27 cellular contexts compared by ENCODE assay signal in genomic region chr12:132418393-132418925, GRCh38.
"Had no signal": no experiment of that assay in that cellular context is flagged by ENCODE, and none has a peak within 500 bp of the region (broad histone marks: within the 10 kb centered on the region; RNA-seq: fewer than 3 reads in every experiment).

No MANE protein-coding gene starts in this region.

- DNase-seq: islet precursor cell; left ventricle myocardium inferior; mesendoderm; naive B cell; natural killer cell; nephron progenitor cell; posterior cingulate gyrus; retina; sigmoid colon; small intestine; spleen; stimulated activated CD4-positive, alpha-beta T cell treated with anti-CD3 and anti-CD28 coated beads, Interleukin-4, amount 100 ng/mL, for 24 hours; stimulated activated naive CD4-positive, alpha-beta T cell; tibial artery; trophoblast cell; upper lobe of right lung had no signal

- H3K4me3 ChIP-seq: hepatocyte, left ventricle myocardium inferior, lung, pancreas, prostate gland, sigmoid colon, spleen, suprapubic skin, thoracic aorta, tibial artery, upper lobe of right lung had no signal

- H3K36me3 Mint-ChIP-seq: mesothelial cell of epicardium; naive B cell; natural killer cell; stimulated activated effector memory CD8-positive, alpha-beta T cell treated with anti-CD3 and anti-CD28 coated beads, Interleukin-12 subunit alpha, Interleukin-12 subunit beta, amount 100 ng/mL, for 72 hours had no signal

- H3K27ac ChIP-seq: hepatocyte, left ventricle myocardium inferior, pancreas, prostate gland, sigmoid colon, spleen, suprapubic skin, thoracic aorta, tibial artery, upper lobe of right lung had no signal

- H3K4me3 Mint-ChIP-seq: mesothelial cell of epicardium; natural killer cell; nephron progenitor cell; stimulated activated effector memory CD8-positive, alpha-beta T cell treated with anti-CD3 and anti-CD28 coated beads, Interleukin-12 subunit alpha, Interleukin-12 subunit beta, amount 100 ng/mL, for 72 hours; stimulated activated naive CD8-positive, alpha-beta T cell treated with anti-CD3 and anti-CD28 coated beads, Interleukin-15, Interleukin-2, amounts not matched to agents 100 ng/mL and 50 ng/mL, for 24 hours had no signal

- H3K4me1 ChIP-seq: prostate gland, upper lobe of right lung had no signal

- FAIRE-seq: pancreas, small intestine, urothelium cell line had no signal

- H3K9me3 ChIP-seq: left ventricle myocardium inferior, pancreas, prostate gland, sigmoid colon, suprapubic skin, thoracic aorta, tibial artery, upper lobe of right lung had no signal

- H3K9me3 Mint-ChIP-seq: mesothelial cell of epicardium; natural killer cell; stimulated activated effector memory CD8-positive, alpha-beta T cell treated with anti-CD3 and anti-CD28 coated beads, Interleukin-12 subunit alpha, Interleukin-12 subunit beta, amount 100 ng/mL, for 72 hours; stimulated activated naive CD8-positive, alpha-beta T cell treated with anti-CD3 and anti-CD28 coated beads, Interleukin-15, Interleukin-2, amounts not matched to agents 100 ng/mL and 50 ng/mL, for 24 hours had no signal

- H3K36me3 ChIP-seq: left ventricle myocardium inferior, pancreas, prostate gland, sigmoid colon, spleen, suprapubic skin, thoracic aorta, tibial artery, upper lobe of right lung had no signal

- H3K79me2 ChIP-seq: hepatocyte had no signal

- H3K27ac Mint-ChIP-seq: mesothelial cell of epicardium; natural killer cell; nephron progenitor cell; stimulated activated effector memory CD8-positive, alpha-beta T cell treated with anti-CD3 and anti-CD28 coated beads, Interleukin-12 subunit alpha, Interleukin-12 subunit beta, amount 100 ng/mL, for 72 hours; stimulated activated naive CD8-positive, alpha-beta T cell treated with anti-CD3 and anti-CD28 coated beads, Interleukin-15, Interleukin-2, amounts not matched to agents 100 ng/mL and 50 ng/mL, for 24 hours had no signal

- H3K27me3 ChIP-seq: pancreas had no signal

- H2AFZ ChIP-seq: hepatocyte had no signal

- H3K27me3 Mint-ChIP-seq: naive B cell; stimulated activated naive CD8-positive, alpha-beta T cell treated with anti-CD3 and anti-CD28 coated beads, Interleukin-15, Interleukin-2, amounts not matched to agents 100 ng/mL and 50 ng/mL, for 24 hours had no signal

- H3K4me2 ChIP-seq: hepatocyte had no signal

- ATAC-seq: natural killer cell; pancreas; right cardiac atrium; stimulated activated effector memory CD8-positive, alpha-beta T cell treated with anti-CD3 and anti-CD28 coated beads, Interleukin-12 subunit alpha, Interleukin-12 subunit beta, amount 100 ng/mL, for 72 hours; upper lobe of right lung had no signal
